ENCODE assay signal across 1 cellular context in the genomic region with DNA sequence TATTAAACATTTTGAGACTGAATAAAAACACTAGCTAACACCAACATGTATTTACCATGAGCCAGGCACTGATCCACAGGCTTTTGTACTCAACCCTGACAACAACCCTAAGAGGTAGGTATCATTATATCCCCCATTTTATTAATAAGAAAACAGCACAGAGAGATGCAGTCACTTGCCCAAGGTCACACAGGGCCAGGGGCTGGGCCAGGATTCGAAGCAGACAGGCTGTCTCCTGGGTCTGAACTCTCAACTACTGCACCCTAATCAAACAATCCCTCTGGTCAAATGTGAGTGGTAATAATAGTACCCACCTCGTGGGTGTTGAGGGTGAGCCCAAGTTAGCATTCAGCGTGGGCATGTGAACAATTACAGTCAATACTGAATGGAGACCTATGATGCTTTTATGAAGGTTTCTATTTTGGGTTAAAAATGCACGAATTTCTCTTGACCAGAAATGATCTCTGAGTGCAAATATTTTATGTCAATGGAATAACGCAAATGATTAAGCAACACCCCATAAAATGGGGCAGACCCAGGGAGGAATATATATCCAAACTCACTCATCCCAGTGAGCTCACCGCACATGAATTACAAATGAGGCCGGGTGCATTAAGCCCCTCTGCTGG.
TF ChIP-seq lines count a peak whose summit lies in the region.

No MANE protein-coding gene starts in this region.

TF ChIP-seq in HEK293, 187 proteins besides CTCF, POLR2A, EP300 and RAD21:
- TF ChIP-seq, protein P1, sequence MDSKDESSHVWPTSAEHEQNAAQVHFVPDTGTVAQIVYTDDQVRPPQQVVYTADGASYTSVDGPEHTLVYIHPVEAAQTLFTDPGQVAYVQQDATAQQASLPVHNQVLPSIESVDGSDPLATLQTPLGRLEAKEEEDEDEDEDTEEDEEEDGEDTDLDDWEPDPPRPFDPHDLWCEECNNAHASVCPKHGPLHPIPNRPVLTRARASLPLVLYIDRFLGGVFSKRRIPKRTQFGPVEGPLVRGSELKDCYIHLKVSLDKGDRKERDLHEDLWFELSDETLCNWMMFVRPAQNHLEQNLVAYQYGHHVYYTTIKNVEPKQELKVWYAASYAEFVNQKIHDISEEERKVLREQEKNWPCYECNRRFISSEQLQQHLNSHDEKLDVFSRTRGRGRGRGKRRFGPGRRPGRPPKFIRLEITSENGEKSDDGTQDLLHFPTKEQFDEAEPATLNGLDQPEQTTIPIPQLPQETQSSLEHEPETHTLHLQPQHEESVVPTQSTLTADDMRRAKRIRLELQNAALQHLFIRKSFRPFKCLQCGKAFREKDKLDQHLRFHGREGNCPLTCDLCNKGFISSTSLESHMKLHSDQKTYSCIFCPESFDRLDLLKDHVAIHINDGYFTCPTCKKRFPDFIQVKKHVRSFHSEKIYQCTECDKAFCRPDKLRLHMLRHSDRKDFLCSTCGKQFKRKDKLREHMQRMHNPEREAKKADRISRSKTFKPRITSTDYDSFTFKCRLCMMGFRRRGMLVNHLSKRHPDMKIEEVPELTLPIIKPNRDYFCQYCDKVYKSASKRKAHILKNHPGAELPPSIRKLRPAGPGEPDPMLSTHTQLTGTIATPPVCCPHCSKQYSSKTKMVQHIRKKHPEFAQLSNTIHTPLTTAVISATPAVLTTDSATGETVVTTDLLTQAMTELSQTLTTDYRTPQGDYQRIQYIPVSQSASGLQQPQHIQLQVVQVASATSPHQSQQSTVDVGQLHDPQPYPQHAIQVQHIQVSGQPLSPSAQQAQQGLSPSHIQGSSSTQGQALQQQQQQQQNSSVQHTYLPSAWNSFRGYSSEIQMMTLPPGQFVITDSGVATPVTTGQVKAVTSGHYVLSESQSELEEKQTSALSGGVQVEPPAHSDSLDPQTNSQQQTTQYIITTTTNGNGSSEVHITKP (tag by site-specific recombination; IDR thresholded peaks at IDR 0.05), result peak; percentile 62; the same call in 1 of the 2 replicates
